11 cellular contexts compared by ENCODE assay signal in the genomic region with DNA sequence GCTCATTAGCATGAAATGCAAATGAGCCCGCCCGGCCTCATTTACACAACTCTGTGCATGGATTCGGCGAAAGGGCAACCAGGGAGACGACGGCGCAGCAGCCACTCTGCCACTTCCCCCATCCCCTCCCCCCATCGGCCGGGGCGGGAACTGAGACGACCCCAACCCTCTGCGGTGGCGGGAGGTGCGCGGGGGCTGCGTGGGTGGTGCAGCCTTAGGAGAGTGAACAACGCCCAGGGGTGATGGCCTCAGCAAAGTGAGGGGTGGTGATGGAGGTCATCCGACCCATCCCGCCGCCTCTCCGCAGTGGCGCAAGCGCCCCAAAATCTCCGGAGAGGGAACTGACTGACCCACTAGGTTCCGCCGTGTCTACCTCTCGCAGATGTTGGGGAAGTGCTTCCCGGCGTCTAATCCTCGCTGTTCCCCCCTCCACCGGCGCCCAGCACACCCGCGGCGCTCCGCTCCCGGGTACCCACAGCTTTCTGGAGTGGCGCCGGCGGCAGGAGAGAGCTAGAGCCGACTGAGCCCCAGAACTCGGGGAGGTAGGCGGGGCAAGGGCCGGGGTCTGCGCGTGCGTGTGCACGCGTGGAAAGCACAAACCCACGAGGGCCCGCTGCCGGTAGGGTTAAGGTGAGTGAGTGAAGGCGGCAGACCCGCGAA. TPM values are rescaled to one million over a fixed set of nuclear protein-coding genes. Genes with fewer than 3 reads are reported as not detected.
A peak's percentile ranks its signal among the peaks of the same experiment; 100 is the strongest.
DNase-seq lines count a peak whose midpoint lies in the region; ATAC-seq, FAIRE-seq and TF ChIP-seq lines count a peak whose summit lies in the region.
"Had no signal": no experiment of that assay in that cellular context is flagged by ENCODE, and none has a peak within 500 bp of the region (broad histone marks: within the 10 kb centered on the region; RNA-seq: fewer than 3 reads in every experiment).

No MANE protein-coding gene starts in this region.

- peaks cover 14% of the 10 kb centered on the region for H3K4me1 ChIP-seq in HAP-1
- H3K4me1 ChIP-seq in GM12878 (ENCODE audit: control insufficient read depth, insufficient read depth, low read length), result peaks cover 14% of the 10 kb centered on the region; the same call in 1 of the 2 replicates

- H3K79me2 ChIP-seq in GM12878 (ENCODE audit: control insufficient read depth, insufficient read depth, low read length), result no peaks in the 10 kb centered on the region
- H3K79me2 ChIP-seq: parathyroid adenoma had no signal

- H3K36me3 Mint-ChIP-seq in naive thymus-derived CD8-positive, alpha-beta T cell, result peaks cover 0 to 5% (median 5%) of the 10 kb centered on the region in 3 donors

- no peak for FAIRE-seq in GM12878 (lab: Jason Lieb, UNC)

- H3K9me3 Mint-ChIP-seq in naive thymus-derived CD8-positive, alpha-beta T cell, result no peaks in the 10 kb centered on the region

- H3K4me3 ChIP-seq in AG04449 (ENCODE audit: low read depth, low read length), result peak overlapping the region; percentile 1; the same call in 1 of the 2 replicates
- peak overlapping the region; percentile 38 for H3K4me3 ChIP-seq in HAP-1
- no peak overlapping the region for H3K4me3 ChIP-seq in GM12878

- H3K4me3 Mint-ChIP-seq in naive thymus-derived CD8-positive, alpha-beta T cell, result peak overlapping the region; percentile 64 to 93 (median 82)

- CTCF ChIA-PET in AG04449 (lab: Yijun Ruan, JAX), result interaction anchor here (0.9 to 7.0 kb wide), 4 partner anchors 8 to 354 kb away, joined by 3 to 69 read pairs (median 22); no protein-coding TSS in a partner anchor
- CTCF ChIA-PET in GM12878 (lab: Yijun Ruan, JAX), result no interaction called here

- in situ Hi-C loops in HAP-1 (cut with MboI; ENCODE audit: low sequenced_read_pairs) (no loop called here), GM12878 (cut with MboI) (no loop called here)

- no TSS peak for BruUV-seq in GM12878 (replicated peaks; lab: Mats Ljungman, UMichigan)

- H2AFZ ChIP-seq in GM12878 (ENCODE audit: control insufficient read depth, low read depth, low read length), result no peak overlapping the region

- H3K4me2 ChIP-seq in GM12878 (ENCODE audit: control insufficient read depth, insufficient read depth), result peak overlapping the region; percentile 100

- no peak for TF ChIP-seq EP300 in GM12878 (IDR thresholded peaks at IDR 0.05; ENCODE audit: borderline replicate concordance in 1 of 2, control insufficient read depth in 1 of 2, low read depth in 2 of 2, low read length in 2 of 2)

- RAD21 ChIA-PET in GM12878 (lab: Charles Lee; ENCODE audit: unreplicated experiment), result no interaction called here

- peaks cover 12 to 50% (median 27%) of the 10 kb centered on the region in 5 donors for H3K27me3 Mint-ChIP-seq in naive thymus-derived CD8-positive, alpha-beta T cell

- intact Hi-C loops in GM12878 (cut with micrococcal nuclease; ENCODE audit: unreplicated experiment), result no loop called here

- POLR2A ChIA-PET in AG04449 (lab: Yijun Ruan, JAX), result no interaction called here
- POLR2A ChIA-PET in GM12878 (lab: Charles Lee), result no interaction called here
- POLR2A ChIA-PET in naive thymus-derived CD8-positive, alpha-beta T cell (lab: Charles Lee), result interaction anchor here (1.1 to 1.2 kb wide), 2 partner anchors 14 to 308 kb away, joined by 3 read pairs; no protein-coding TSS in a partner anchor

- 18% methylated on average over 55 of the region's 55 CpGs for WGBS in GM12878 (ENCODE audit: insufficient coverage, insufficient replicate concordance, low lambda C conversion rate, missing lambda C conversion rate)

- H3K27me3 ChIP-seq in HAP-1 (ENCODE audit: low read depth) (peaks cover 36% of the 10 kb centered on the region), GM12878 (replicated peaks in 1 of 2; ENCODE audit: control insufficient read depth in 2 of 2, insufficient read depth in 2 of 2, low read length in 1 of 2) (peaks cover 20 to 23% of the 10 kb centered on the region in 2 experiments)

- DNase-seq in AG04449 (ENCODE audit: low read depth, low spot score) (no peak), HAP-1 (ENCODE audit: low spot score in 2 of 2) (peak in 1 of 2 experiments; percentile 61), GM12878 (ENCODE audit: low read depth, low spot score) (no peak), HPDE6-E6E7 (ENCODE audit: extremely low spot score) (no peak), LoVo (ENCODE audit: low spot score) (no peak)
- peak in 1 of 10 donors; percentile 24 for DNase-seq in naive thymus-derived CD8-positive, alpha-beta T cell
- DNase-seq in NK-92 treated with Interleukin-12 subunit alpha and Interleukin-12 subunit beta, amount 100 ng/mL, for 24 hours (lab: John Stamatoyannopoulos, UW), result no peak
- DNase-seq in stimulated activated CD8-positive, alpha-beta memory T cell treated with anti-CD3 and anti-CD28 coated beads, Interleukin-4, amount 100 ng/mL, for 48 hours, result no peak
- DNase-seq: NCI-H2029 had no signal

- H3K36me3 ChIP-seq in HAP-1 (replicated peaks) (no peaks in the 10 kb centered on the region), GM12878 (ENCODE audit: control insufficient read depth in 2 of 2, insufficient read depth in 2 of 2, low read length in 1 of 2) (no peaks in the 10 kb centered on the region)

- no peak for TF ChIP-seq CTCF in AG04449 (IDR thresholded peaks at IDR 0.05; ENCODE audit: insufficient read depth, low read length, missing control alignments)
- no peak for TF ChIP-seq CTCF in GM12878 (IDR thresholded peaks at IDR 0.05 in 2 of 3, conservative IDR thresholded peaks at IDR 0.05 in 1 of 3; ENCODE audit: control insufficient read depth in 2 of 3, extremely low read depth in 1 of 3, insufficient read depth in 1 of 3, low read depth in 3 of 3, low read length in 3 of 3)

- no peak for ATAC-seq in GM12878
- ATAC-seq in naive thymus-derived CD8-positive, alpha-beta T cell, result no peak

- H3K27ac Mint-ChIP-seq in naive thymus-derived CD8-positive, alpha-beta T cell, result no peak overlapping the region

- SMC1A ChIA-PET in GM12878 (lab: Charles Lee; ENCODE audit: uncharacterized antibody, unreplicated experiment), result no interaction called here

- no peak overlapping the region for H3K9ac ChIP-seq in GM12878 (ENCODE audit: control insufficient read depth, insufficient read depth, low read length)
- H3K9ac ChIP-seq: parathyroid adenoma had no signal

- no peak for TF ChIP-seq RAD21 in GM12878 (IDR thresholded peaks at IDR 0.05; ENCODE audit: insufficient read depth, low read depth, low read length)

- no peak for TF ChIP-seq POLR2A in GM12878 (IDR thresholded peaks at IDR 0.05; ENCODE audit: low read depth, low read length)

- no peak overlapping the region for H3K27ac ChIP-seq in GM12878 (ENCODE audit: control insufficient read depth, insufficient read depth)
- H3K27ac ChIP-seq: parathyroid adenoma had no signal

- H3K4me1 Mint-ChIP-seq in naive thymus-derived CD8-positive, alpha-beta T cell, result peaks cover 11 to 38% (median 25%) of the 10 kb centered on the region in 4 donors

- H3K9me3 ChIP-seq in HAP-1 (no peaks in the 10 kb centered on the region), GM12878 (replicated peaks; ENCODE audit: control insufficient read depth, insufficient read depth, low read length) (no peaks in the 10 kb centered on the region)

- no peaks in the 10 kb centered on the region for H4K20me1 ChIP-seq in GM12878 (ENCODE audit: control insufficient read depth, insufficient read depth)

RNA-seq across cellular contexts. Expression of gene CACNA1G, which starts 1.4 kb away (rescaled TPM):
- 0.61 and 0.81 TPM in 2 replicates for total RNA-seq in GM12878 (2013; cell fraction: nucleolus; rRNA removed)
- total RNA-seq in GM12878 (2014; rRNA removed) (not detected in 2 replicates), GM12878 (2014; rRNA removed; fragmentation: Illumina TruSeq; extraction: Trizol) (not detected in 2 replicates), GM12878 (2021) (0.03 TPM in 1 of 2 replicates, not detected in the other)
- polyA plus RNA-seq in GM12878 (2011; ENCODE audit: low read depth), result not detected
- polyA plus RNA-seq in GM12878 (2011; rRNA removed) (0.03 and 0.15 TPM in 2 replicates), GM12878 (2014; fragmentation: Illumina TruSeq; extraction: Trizol) (not detected in 2 replicates), GM12878 (2014; fragmentation: Nextera tagmentation; extraction: Ambion mirVana) (not detected), GM12878 (2014; rRNA removed) (not detected in 2 replicates), GM12878 (2016; fragmentation: Nextera tagmentation; extraction: Ambion mirVana) (not detected)
- 0.03 and 0.18 TPM in 2 replicates for polyA plus RNA-seq in GM12878 (2011; cell fraction: cytosol; rRNA removed)
- polyA plus RNA-seq in GM12878 (2011; cell fraction: nucleus; rRNA removed), result 0.20 and 0.31 TPM in 2 replicates
- polyA plus RNA-seq in GM12878 (2012), result 0.03 and 0.04 TPM in 2 replicates
- 0.07 and 0.21 TPM in 2 replicates for polyA minus RNA-seq in GM12878 (2011; rRNA and poly(A)+ RNA removed)
- not detected in 2 replicates for polyA minus RNA-seq in GM12878 (2011; cell fraction: cytosol; rRNA and poly(A)+ RNA removed)
- polyA minus RNA-seq in GM12878 (2011; cell fraction: nucleus; rRNA and poly(A)+ RNA removed), result 0.19 and 0.36 TPM in 2 replicates
- under 1 TPM in 1 of 2 experiments, not detected in 1; 0.05 TPM for total RNA-seq in naive thymus-derived CD8-positive, alpha-beta T cell
- polyA plus RNA-seq in naive thymus-derived CD8-positive, alpha-beta T cell, result not detected

RNA-seq across cellular contexts. Expression of gene SPATA20, which starts 12.1 kb away (rescaled TPM):
- 91.7 and 104 TPM in 2 replicates for total RNA-seq in GM12878 (2013; cell fraction: nucleolus; rRNA removed)
- total RNA-seq in GM12878 (2014; rRNA removed) (41.7 and 45.3 TPM in 2 replicates), GM12878 (2014; rRNA removed; fragmentation: Illumina TruSeq; extraction: Trizol) (18.9 and 21.0 TPM in 2 replicates), GM12878 (2021) (39.9 and 40.4 TPM in 2 replicates)
- polyA plus RNA-seq in GM12878 (2011; ENCODE audit: low read depth), result 13.9 TPM
- polyA plus RNA-seq in GM12878 (2011; rRNA removed) (12.1 and 23.1 TPM in 2 replicates), GM12878 (2014; fragmentation: Illumina TruSeq; extraction: Trizol) (8.7 and 17.3 TPM in 2 replicates), GM12878 (2014; fragmentation: Nextera tagmentation; extraction: Ambion mirVana) (1 to 10 TPM; 2.1 to 3.9 TPM), GM12878 (2014; rRNA removed) (54.8 and 69.8 TPM in 2 replicates), GM12878 (2016; fragmentation: Nextera tagmentation; extraction: Ambion mirVana) (10 to 100 TPM; 30.1 to 30.8 TPM)
- polyA plus RNA-seq in GM12878 (2011; cell fraction: cytosol; rRNA removed), result 32.8 and 42.3 TPM in 2 replicates
- polyA plus RNA-seq in GM12878 (2011; cell fraction: nucleus; rRNA removed), result 218 and 263 TPM in 2 replicates
- 31.9 and 38.6 TPM in 2 replicates for polyA plus RNA-seq in GM12878 (2012)
- polyA minus RNA-seq in GM12878 (2011; rRNA and poly(A)+ RNA removed), result 16.5 and 32.9 TPM in 2 replicates
- polyA minus RNA-seq in GM12878 (2011; cell fraction: cytosol; rRNA and poly(A)+ RNA removed), result 9.1 and 11.6 TPM in 2 replicates
- 52.7 and 79.3 TPM in 2 replicates for polyA minus RNA-seq in GM12878 (2011; cell fraction: nucleus; rRNA and poly(A)+ RNA removed)
- 10 to 100 TPM; 33.2 to 39.8 TPM for total RNA-seq in naive thymus-derived CD8-positive, alpha-beta T cell
- 1 to 10 TPM; 6.9 to 8.9 (median 7.5) TPM for polyA plus RNA-seq in naive thymus-derived CD8-positive, alpha-beta T cell

RNA-seq across cellular contexts. Expression of gene EPN3, which starts 26.6 kb away (rescaled TPM):
- not detected in 2 replicates for total RNA-seq in GM12878 (2013; cell fraction: nucleolus; rRNA removed)
- total RNA-seq in GM12878 (2014; rRNA removed), result not detected in 2 replicates
- total RNA-seq in GM12878 (2014; rRNA removed; fragmentation: Illumina TruSeq; extraction: Trizol), result not detected in 2 replicates
- total RNA-seq in GM12878 (2021), result not detected in 2 replicates
- polyA plus RNA-seq in GM12878 (2011; ENCODE audit: low read depth), result not detected
- polyA plus RNA-seq in GM12878 (2011; rRNA removed), result not detected in 2 replicates
- not detected in 2 replicates for polyA plus RNA-seq in GM12878 (2011; cell fraction: cytosol; rRNA removed)
- polyA plus RNA-seq in GM12878 (2011; cell fraction: nucleus; rRNA removed), result not detected in 2 replicates
- polyA plus RNA-seq in GM12878 (2012), result 0.08 and 0.09 TPM in 2 replicates
- not detected in 2 replicates for polyA plus RNA-seq in GM12878 (2014; fragmentation: Illumina TruSeq; extraction: Trizol)
- not detected for polyA plus RNA-seq in GM12878 (2014; fragmentation: Nextera tagmentation; extraction: Ambion mirVana)
- polyA plus RNA-seq in GM12878 (2014; rRNA removed), result not detected in 2 replicates
- polyA plus RNA-seq in GM12878 (2016; fragmentation: Nextera tagmentation; extraction: Ambion mirVana), result under 1 TPM; 0.04 to 0.07 TPM
- polyA minus RNA-seq in GM12878 (2011; rRNA and poly(A)+ RNA removed), result not detected in 2 replicates
- polyA minus RNA-seq in GM12878 (2011; cell fraction: cytosol; rRNA and poly(A)+ RNA removed), result not detected in 2 replicates
- 0.10 and 0.12 TPM in 2 replicates for polyA minus RNA-seq in GM12878 (2011; cell fraction: nucleus; rRNA and poly(A)+ RNA removed)
- total RNA-seq in naive thymus-derived CD8-positive, alpha-beta T cell, result not detected
- polyA plus RNA-seq in naive thymus-derived CD8-positive, alpha-beta T cell, result not detected
- total RNA-seq: subcutaneous adipose tissue had no signal

RNA-seq across cellular contexts. Expression of gene MYCBPAP, which starts 50.8 kb away (rescaled TPM):
- total RNA-seq in GM12878 (2013; cell fraction: nucleolus; rRNA removed), result 3.7 TPM in 2 replicates
- total RNA-seq in GM12878 (2014; rRNA removed), result 1.9 and 2.4 TPM in 2 replicates
- 1.0 and 1.2 TPM in 2 replicates for total RNA-seq in GM12878 (2014; rRNA removed; fragmentation: Illumina TruSeq; extraction: Trizol)
- total RNA-seq in GM12878 (2021), result 2.4 TPM in 2 replicates
- 0.46 TPM for polyA plus RNA-seq in GM12878 (2011; ENCODE audit: low read depth)
- 0.58 and 0.92 TPM in 2 replicates for polyA plus RNA-seq in GM12878 (2011; rRNA removed)
- 0.35 and 0.51 TPM in 2 replicates for polyA plus RNA-seq in GM12878 (2011; cell fraction: cytosol; rRNA removed)
- polyA plus RNA-seq in GM12878 (2011; cell fraction: nucleus; rRNA removed), result 1.6 and 2.5 TPM in 2 replicates
- 0.85 and 1.00 TPM in 2 replicates for polyA plus RNA-seq in GM12878 (2012)
- 1.3 and 2.8 TPM in 2 replicates for polyA plus RNA-seq in GM12878 (2014; fragmentation: Illumina TruSeq; extraction: Trizol)
- polyA plus RNA-seq in GM12878 (2014; fragmentation: Nextera tagmentation; extraction: Ambion mirVana), result under 1 TPM; 0.23 to 0.27 TPM
- polyA plus RNA-seq in GM12878 (2014; rRNA removed), result 2.3 and 2.7 TPM in 2 replicates
- polyA plus RNA-seq in GM12878 (2016; fragmentation: Nextera tagmentation; extraction: Ambion mirVana), result 1 to 10 TPM; 1.7 to 1.8 TPM
- polyA minus RNA-seq in GM12878 (2011; rRNA and poly(A)+ RNA removed), result 0.57 and 0.66 TPM in 2 replicates
- not detected in 2 replicates for polyA minus RNA-seq in GM12878 (2011; cell fraction: cytosol; rRNA and poly(A)+ RNA removed)
- 1.2 and 1.4 TPM in 2 replicates for polyA minus RNA-seq in GM12878 (2011; cell fraction: nucleus; rRNA and poly(A)+ RNA removed)
- 1 to 10 TPM; 1.3 to 2.6 TPM for total RNA-seq in naive thymus-derived CD8-positive, alpha-beta T cell
- 1 to 10 TPM in 1 of 3 donors, under 1 TPM in 1, not detected in 1; 0.80 to 1.3 TPM for polyA plus RNA-seq in naive thymus-derived CD8-positive, alpha-beta T cell
